Comparison of ENCODE assay signal across 24 cellular contexts in the genomic region with DNA sequence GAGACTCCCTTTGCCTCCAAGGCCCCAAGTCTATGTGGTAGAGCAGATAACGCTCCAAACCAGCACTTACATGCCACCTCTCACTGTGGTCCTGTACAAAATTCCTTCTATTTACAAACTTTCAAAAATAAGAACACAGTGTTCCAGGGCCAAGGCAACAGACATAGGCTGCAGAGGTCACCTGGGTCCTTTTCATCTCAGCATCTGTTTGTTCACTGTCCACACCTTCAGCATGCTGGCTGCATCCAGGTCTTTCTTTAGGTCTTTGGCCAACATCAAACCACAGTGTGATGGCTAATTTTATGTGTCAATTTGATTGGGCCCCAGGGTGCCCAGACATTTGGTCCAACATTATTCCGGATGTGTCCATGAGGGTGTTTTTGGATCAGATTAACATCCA.
"Had no signal": no experiment of that assay in that cellular context is flagged by ENCODE, and none has a peak within 500 bp of the region (broad histone marks: within the 10 kb centered on the region; RNA-seq: fewer than 3 reads in every experiment).

No MANE protein-coding gene starts in this region.

- H3K27me3 Mint-ChIP-seq: effector memory CD8-positive, alpha-beta T cell; memory B cell; naive thymus-derived CD4-positive, alpha-beta T cell; stimulated activated naive B cell treated with anti-CD40 and anti-IgM and Interleukin-4, amounts not matched to agents 10 μg/mL and 1 μg/mL and 100 μg/mL, for 72 hours; stimulated activated naive CD8-positive, alpha-beta T cell treated with anti-CD3 and anti-CD28 coated beads, Interleukin-15, Interleukin-2, amounts not matched to agents 100 ng/mL and 50 ng/mL, for 24 hours; type B pancreatic cell had no signal

- H3K9me3 ChIP-seq: lower lobe of right lung, prostate gland, thyroid gland had no signal

- H3K4me1 Mint-ChIP-seq: immature natural killer cell; memory B cell; naive thymus-derived CD4-positive, alpha-beta T cell had no signal

- H3K9ac ChIP-seq: neural progenitor cell had no signal

- H3K4me3 Mint-ChIP-seq: effector memory CD8-positive, alpha-beta T cell; immature natural killer cell; memory B cell; naive thymus-derived CD4-positive, alpha-beta T cell; nephron; neural progenitor cell; stimulated activated naive B cell treated with anti-CD40 and anti-IgM and Interleukin-4, amounts not matched to agents 10 μg/mL and 1 μg/mL and 100 μg/mL, for 72 hours; stimulated activated naive CD8-positive, alpha-beta T cell treated with anti-CD3 and anti-CD28 coated beads, Interleukin-15, Interleukin-2, amounts not matched to agents 100 ng/mL and 50 ng/mL, for 24 hours; type B pancreatic cell had no signal

- H3K27ac ChIP-seq: coronary artery, lower lobe of right lung, neural progenitor cell, prostate gland, thyroid gland had no signal

- H3K36me3 Mint-ChIP-seq: immature natural killer cell; memory B cell; naive thymus-derived CD4-positive, alpha-beta T cell; neural progenitor cell; stimulated activated naive B cell treated with anti-CD40 and anti-IgM and Interleukin-4, amounts not matched to agents 10 μg/mL and 1 μg/mL and 100 μg/mL, for 72 hours; type B pancreatic cell had no signal

- H3K27me3 ChIP-seq: neural progenitor cell, thyroid gland had no signal

- ATAC-seq: effector memory CD8-positive, alpha-beta T cell; left ventricle myocardium superior; lower lobe of right lung; naive thymus-derived CD4-positive, alpha-beta T cell; right cardiac atrium; stimulated activated naive B cell treated with anti-CD40 and anti-IgM and Interleukin-4, amounts not matched to agents 10 μg/mL and 1 μg/mL and 100 μg/mL, for 72 hours had no signal

- H2AFZ ChIP-seq: neural progenitor cell had no signal

- H3K36me3 ChIP-seq: lower lobe of right lung, neural progenitor cell, prostate gland, thyroid gland had no signal

- H3K4me2 ChIP-seq: neural progenitor cell had no signal

- H3K4me1 ChIP-seq: prostate gland had no signal

- DNase-seq: central memory CD4-positive, alpha-beta T cell; effector memory CD8-positive, alpha-beta T cell; erythroblast; hypothalamus; immature natural killer cell; islet precursor cell; kidney glomerular epithelial cell; left ventricle myocardium superior; lower lobe of right lung; midbrain; naive thymus-derived CD4-positive, alpha-beta T cell; right cardiac atrium; stimulated activated CD4-positive, alpha-beta T cell treated with anti-CD3 and anti-CD28 coated beads, Interleukin-15, amount 100 ng/mL, for 24 hours; stimulated activated CD4-positive, alpha-beta T cell treated with anti-CD3 and anti-CD28 coated beads, Interleukin-2, amount 100 ng/mL, for 48 hours; stimulated activated naive B cell treated with anti-CD40 and anti-IgM and Interleukin-4, amounts not matched to agents 10 μg/mL and 1 μg/mL and 100 μg/mL, for 72 hours; thyroid gland had no signal

- H3K27ac Mint-ChIP-seq: effector memory CD8-positive, alpha-beta T cell; immature natural killer cell; memory B cell; naive thymus-derived CD4-positive, alpha-beta T cell; neural progenitor cell; stimulated activated naive B cell treated with anti-CD40 and anti-IgM and Interleukin-4, amounts not matched to agents 10 μg/mL and 1 μg/mL and 100 μg/mL, for 72 hours; stimulated activated naive CD8-positive, alpha-beta T cell treated with anti-CD3 and anti-CD28 coated beads, Interleukin-15, Interleukin-2, amounts not matched to agents 100 ng/mL and 50 ng/mL, for 24 hours; type B pancreatic cell had no signal

- H3K9me3 Mint-ChIP-seq: effector memory CD8-positive, alpha-beta T cell; immature natural killer cell; memory B cell; naive thymus-derived CD4-positive, alpha-beta T cell; nephron; neural progenitor cell; stimulated activated naive B cell treated with anti-CD40 and anti-IgM and Interleukin-4, amounts not matched to agents 10 μg/mL and 1 μg/mL and 100 μg/mL, for 72 hours; stimulated activated naive CD8-positive, alpha-beta T cell treated with anti-CD3 and anti-CD28 coated beads, Interleukin-15, Interleukin-2, amounts not matched to agents 100 ng/mL and 50 ng/mL, for 24 hours; type B pancreatic cell had no signal

- H3K4me3 ChIP-seq: coronary artery, lower lobe of right lung, neural progenitor cell, prostate gland, skin epidermis, thyroid gland had no signal
